Comparison of ENCODE assay signal across 21 cellular contexts in genomic region chr15:98526094-98526493, GRCh38.
"Had no signal": no experiment of that assay in that cellular context is flagged by ENCODE, and none has a peak within 500 bp of the region (broad histone marks: within the 10 kb centered on the region; RNA-seq: fewer than 3 reads in every experiment).

No MANE protein-coding gene starts in this region.

- H3K27ac ChIP-seq: body of pancreas, esophagus muscularis mucosa, left ventricle myocardium inferior, skin epidermis, upper lobe of right lung, VCaP had no signal

- H3K36me3 Mint-ChIP-seq: activated naive CD4-positive, alpha-beta T cell treated with anti-CD3 and anti-CD28 coated beads, Interleukin-2, amount 50 U/mL, for 72 hours; mesothelial cell of epicardium; naive thymus-derived CD4-positive, alpha-beta T cell had no signal

- DNase-seq: activated CD4-positive, alpha-beta T cell treated with anti-CD3 and anti-CD28 coated beads for 4 hours; activated CD4-positive, alpha-beta T cell treated with anti-CD3 and anti-CD28 coated beads, Interleukin-2, amount 50 U/mL, for 4 hours; activated naive CD4-positive, alpha-beta T cell; activated T-cell treated with anti-CD3 and anti-CD28 coated beads for 4 hours; activated T-cell treated with anti-CD3 and anti-CD28 coated beads, Interleukin-2, amount 50 U/mL, for 72 hours; body of pancreas; dermis blood vessel endothelial cell; effector CD4-positive, alpha-beta T cell; left ventricle myocardium inferior; naive thymus-derived CD4-positive, alpha-beta T cell; occipital lobe; stimulated activated CD4-positive, alpha-beta T cell treated with anti-CD3 and anti-CD28 coated beads, Interleukin-12 subunit alpha, Interleukin-12 subunit beta, amount 100 ng/mL, for 4 hours; stimulated activated CD4-positive, alpha-beta T cell treated with anti-CD3 and anti-CD28 coated beads, Interleukin-4, amount 100 ng/mL, for 1 hour; stimulated activated naive CD8-positive, alpha-beta T cell treated with anti-CD3 and anti-CD28 coated beads, Interleukin-15, Interleukin-2, amounts not matched to agents 100 U/mL and 50 U/mL, for 24 hours; upper lobe of right lung had no signal

- H3K4me3 Mint-ChIP-seq: activated T-cell treated with anti-CD3 and anti-CD28 coated beads, Interleukin-2, amount 50 U/mL, for 72 hours; mesothelial cell of epicardium; naive thymus-derived CD4-positive, alpha-beta T cell; neural crest cell had no signal

- ATAC-seq: activated naive CD4-positive, alpha-beta T cell treated with anti-CD3 and anti-CD28 coated beads, Interleukin-2, amount 50 U/mL, for 72 hours; activated T-cell treated with anti-CD3 and anti-CD28 coated beads, Interleukin-2, amount 50 U/mL, for 72 hours; body of pancreas; naive thymus-derived CD4-positive, alpha-beta T cell; stimulated activated naive CD8-positive, alpha-beta T cell treated with anti-CD3 and anti-CD28 coated beads, Interleukin-15, Interleukin-2, amounts not matched to agents 100 U/mL and 50 U/mL, for 24 hours; upper lobe of right lung had no signal

- H3K4me3 ChIP-seq: body of pancreas, esophagus muscularis mucosa, left ventricle myocardium inferior, skin epidermis, upper lobe of right lung had no signal

- H3K4me1 ChIP-seq: left ventricle myocardium inferior, upper lobe of right lung had no signal

- H3K27me3 ChIP-seq: body of pancreas had no signal

- H3K27ac Mint-ChIP-seq: activated naive CD4-positive, alpha-beta T cell treated with anti-CD3 and anti-CD28 coated beads, Interleukin-2, amount 50 U/mL, for 72 hours; activated T-cell treated with anti-CD3 and anti-CD28 coated beads, Interleukin-2, amount 50 U/mL, for 72 hours had no signal

- H3K9me3 ChIP-seq: body of pancreas, esophagus muscularis mucosa, left ventricle myocardium inferior, upper lobe of right lung had no signal

- H3K36me3 ChIP-seq: esophagus muscularis mucosa, left ventricle myocardium inferior, upper lobe of right lung had no signal

- H3K9me3 Mint-ChIP-seq: activated naive CD4-positive, alpha-beta T cell treated with anti-CD3 and anti-CD28 coated beads, Interleukin-2, amount 50 U/mL, for 72 hours; activated T-cell treated with anti-CD3 and anti-CD28 coated beads, Interleukin-2, amount 50 U/mL, for 72 hours; mesothelial cell of epicardium; naive thymus-derived CD4-positive, alpha-beta T cell; neural crest cell had no signal
